Comparison of ENCODE assay signal across 18 cellular contexts in the genomic region with DNA sequence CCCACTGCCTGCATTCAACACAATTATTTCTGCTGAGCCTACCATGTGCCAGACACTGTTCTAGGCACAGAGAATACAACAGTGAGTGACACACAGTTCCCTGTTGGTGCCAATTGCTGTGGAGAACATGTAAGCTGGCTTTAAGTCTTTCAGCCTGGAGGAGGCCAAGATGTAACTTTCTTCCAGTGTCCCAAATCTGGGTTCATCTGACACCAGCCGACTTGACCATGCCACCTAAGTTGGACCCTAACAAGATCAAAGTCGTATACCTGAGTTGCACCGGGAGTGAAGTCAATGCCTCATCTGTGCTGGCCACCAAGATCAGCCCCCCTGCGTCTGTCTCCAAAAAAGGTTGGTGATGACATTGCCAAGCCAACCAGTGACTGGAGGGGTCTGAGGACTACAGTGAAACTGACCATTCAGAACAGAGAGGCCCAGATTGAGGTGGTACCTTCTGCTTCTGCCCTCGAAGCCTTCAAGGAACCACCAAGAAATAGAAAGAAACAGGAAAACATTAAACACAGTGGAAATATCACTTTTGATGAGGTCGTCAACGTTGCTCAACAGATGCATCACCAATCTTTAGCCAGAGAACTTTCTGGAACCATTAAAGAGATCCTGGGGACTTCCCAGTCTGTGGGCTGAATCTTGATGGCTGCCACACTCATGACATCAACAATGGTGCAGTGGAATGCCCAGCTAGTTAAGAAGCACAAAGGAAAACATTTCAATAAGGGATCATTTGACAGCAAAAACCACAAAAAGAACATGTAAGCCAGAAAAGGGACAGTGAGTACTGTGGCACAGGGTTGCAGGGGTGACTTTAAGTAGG. TPM values are rescaled to one million over a fixed set of nuclear protein-coding genes. Genes with fewer than 3 reads are reported as not detected.
DNase-seq lines count a peak whose midpoint lies in the region; TF ChIP-seq lines count a peak whose summit lies in the region.
"Had no signal": no experiment of that assay in that cellular context is flagged by ENCODE, and none has a peak within 500 bp of the region (broad histone marks: within the 10 kb centered on the region; RNA-seq: fewer than 3 reads in every experiment).

No MANE protein-coding gene starts in this region.

- 77 to 84% methylated on average over 7 of the region's 7 CpGs for WGBS in sigmoid colon, 2 donors

- no peak for TF ChIP-seq EP300 in sigmoid colon (IDR thresholded peaks at IDR 0.05)

- peaks cover 5% of the 10 kb centered on the region for H3F3A ChIP-seq in neural progenitor cell (ENCODE audit: low read depth)

- peaks cover 90% of the 10 kb centered on the region for H3K4me1 Mint-ChIP-seq in activated T-cell treated with anti-CD3 and anti-CD28 coated beads, Interleukin-2, amount 50 U/mL, for 24 hours (ENCODE audit: low read depth)
- H3K4me1 Mint-ChIP-seq in activated CD4-positive, alpha-beta T cell treated with anti-CD3 and anti-CD28 coated beads, Interleukin-2, amount 10 ng/mL, durations not matched to agents 24 days and 14 days, result peaks cover 79% of the 10 kb centered on the region
- no peaks in the 10 kb centered on the region for H3K4me1 Mint-ChIP-seq in neural progenitor cell

- H3K27me3 ChIP-seq in sigmoid colon (peaks cover 0 to 13% (median 5%) of the 10 kb centered on the region in 3 donors), neural progenitor cell (peaks cover 40% of the 10 kb centered on the region)
- H3K27me3 ChIP-seq: colonic mucosa had no signal

- no peaks in the 10 kb centered on the region for H3K27me3 Mint-ChIP-seq in activated T-cell treated with anti-CD3 and anti-CD28 coated beads, Interleukin-2, amount 50 U/mL, for 24 hours
- no peaks in the 10 kb centered on the region for H3K27me3 Mint-ChIP-seq in activated CD4-positive, alpha-beta T cell treated with anti-CD3 and anti-CD28 coated beads, Interleukin-2, amount 10 ng/mL, durations not matched to agents 24 days and 14 days
- H3K27me3 Mint-ChIP-seq in neural progenitor cell (ENCODE audit: insufficient read depth, low read depth), result peaks cover 27% of the 10 kb centered on the region
- H3K27me3 Mint-ChIP-seq: memory B cell had no signal

- no peaks in the 10 kb centered on the region for H3K79me2 ChIP-seq in neural progenitor cell (ENCODE audit: low read depth)
- H3K79me2 ChIP-seq: parathyroid adenoma had no signal

- H3K27ac ChIP-seq in coronary artery (no peak overlapping the region), sigmoid colon (no peak overlapping the region), neural progenitor cell (no peak overlapping the region)
- H3K27ac ChIP-seq: colonic mucosa, parathyroid adenoma had no signal

- H2AFZ ChIP-seq in neural progenitor cell (replicated peaks), result no peak overlapping the region
- H2AFZ ChIP-seq: parathyroid adenoma had no signal

- no peaks in the 10 kb centered on the region for H4K20me1 ChIP-seq in neural progenitor cell (ENCODE audit: low read depth)

- no peaks in the 10 kb centered on the region for H3K36me3 ChIP-seq in sigmoid colon
- H3K36me3 ChIP-seq in neural progenitor cell, result no peaks in the 10 kb centered on the region
- H3K36me3 ChIP-seq: colonic mucosa had no signal

- H3K27ac Mint-ChIP-seq in activated T-cell treated with anti-CD3 and anti-CD28 coated beads, Interleukin-2, amount 50 U/mL, for 24 hours, result peak overlapping the region; percentile 96
- H3K27ac Mint-ChIP-seq in activated CD4-positive, alpha-beta T cell treated with anti-CD3 and anti-CD28 coated beads, Interleukin-2, amount 10 ng/mL, durations not matched to agents 24 days and 14 days, result peak overlapping the region; percentile 86
- H3K27ac Mint-ChIP-seq in neural progenitor cell, result no peak overlapping the region
- H3K27ac Mint-ChIP-seq: activated B cell treated with CpG ODN at 0.5 μM for 24 hours, memory B cell, type B pancreatic cell had no signal

- H3K36me3 Mint-ChIP-seq in activated T-cell treated with anti-CD3 and anti-CD28 coated beads, Interleukin-2, amount 50 U/mL, for 24 hours (ENCODE audit: low read depth), result peaks cover 58% of the 10 kb centered on the region
- H3K36me3 Mint-ChIP-seq in activated CD4-positive, alpha-beta T cell treated with anti-CD3 and anti-CD28 coated beads, Interleukin-2, amount 10 ng/mL, durations not matched to agents 24 days and 14 days (ENCODE audit: low read depth), result peaks cover 45% of the 10 kb centered on the region
- no peaks in the 10 kb centered on the region for H3K36me3 Mint-ChIP-seq in neural progenitor cell
- H3K36me3 Mint-ChIP-seq: memory B cell, type B pancreatic cell had no signal

- H3K9me3 Mint-ChIP-seq in activated T-cell treated with anti-CD3 and anti-CD28 coated beads, Interleukin-2, amount 50 U/mL, for 24 hours, result no peaks in the 10 kb centered on the region
- no peaks in the 10 kb centered on the region for H3K9me3 Mint-ChIP-seq in activated CD4-positive, alpha-beta T cell treated with anti-CD3 and anti-CD28 coated beads, Interleukin-2, amount 10 ng/mL, durations not matched to agents 24 days and 14 days
- H3K9me3 Mint-ChIP-seq in neural progenitor cell, result no peaks in the 10 kb centered on the region
- H3K9me3 Mint-ChIP-seq: activated B cell treated with CpG ODN at 0.5 μM for 24 hours, IgD-negative memory B cell, memory B cell had no signal

- TF ChIP-seq POLR2A in sigmoid colon (IDR thresholded peaks at IDR 0.05), result no peak

- H3K9me3 ChIP-seq in sigmoid colon (no peaks in the 10 kb centered on the region), neural progenitor cell (ENCODE audit: low read depth) (no peaks in the 10 kb centered on the region)
- H3K9me3 ChIP-seq: colonic mucosa, SK-N-SH had no signal

- no peak overlapping the region for H3K9ac ChIP-seq in neural progenitor cell
- H3K9ac ChIP-seq: parathyroid adenoma, SK-N-SH had no signal

- intact Hi-C loops in activated CD4-positive, alpha-beta T cell treated with anti-CD3 and anti-CD28 coated beads, Interleukin-2, amount 10 ng/mL, durations not matched to agents 24 days and 14 days (cut with micrococcal nuclease), result no loop called here
- intact Hi-C loops in sigmoid colon (cut with DNase I), result no loop called here

- H3K4me1 ChIP-seq in sigmoid colon, result peaks cover 0 to 3% (median 2%) of the 10 kb centered on the region in 4 donors
- H3K4me1 ChIP-seq in neural progenitor cell, result no peaks in the 10 kb centered on the region
- H3K4me1 ChIP-seq: colonic mucosa, parathyroid adenoma had no signal

- H3K4me3 ChIP-seq in coronary artery (no peak overlapping the region), sigmoid colon (no peak overlapping the region), neural progenitor cell (no peak overlapping the region)
- H3K4me3 ChIP-seq: colonic mucosa had no signal

- peak overlapping the region; percentile 25 for H3K4me3 Mint-ChIP-seq in activated T-cell treated with anti-CD3 and anti-CD28 coated beads, Interleukin-2, amount 50 U/mL, for 24 hours
- H3K4me3 Mint-ChIP-seq in activated CD4-positive, alpha-beta T cell treated with anti-CD3 and anti-CD28 coated beads, Interleukin-2, amount 10 ng/mL, durations not matched to agents 24 days and 14 days, result peak overlapping the region; percentile 53
- no peak overlapping the region for H3K4me3 Mint-ChIP-seq in neural progenitor cell
- H3K4me3 Mint-ChIP-seq: activated B cell treated with CpG ODN at 0.5 μM for 24 hours, IgD-negative memory B cell, memory B cell, type B pancreatic cell had no signal

- no peak overlapping the region for H3K4me2 ChIP-seq in neural progenitor cell
- H3K4me2 ChIP-seq: SK-N-SH had no signal

- DNase-seq in activated T-cell treated with anti-CD3 and anti-CD28 coated beads, Interleukin-2, amount 50 U/mL, for 24 hours, result peak; percentile 29
- DNase-seq in activated T-cell treated with anti-CD3 and anti-CD28 coated beads for 4 hours, result no peak
- no peak for DNase-seq in activated CD4-positive, alpha-beta T cell treated with anti-CD3 and anti-CD28 coated beads, Interleukin-2, amount 10 ng/mL, durations not matched to agents 24 days and 14 days
- DNase-seq in coronary artery (ENCODE audit: low spot score), result peak; percentile 68
- peak; percentile 33 for DNase-seq in sigmoid colon
- no peak for DNase-seq in neural progenitor cell (ENCODE audit: low spot score)
- DNase-seq in mucosa of gallbladder (ENCODE audit: low spot score), result no peak
- no peak for DNase-seq in effector CD8-positive, alpha-beta T cell (lab: John Stamatoyannopoulos, UW)
- DNase-seq: activated B cell treated with CpG ODN at 0.5 μM for 24 hours, colonic mucosa, DMS 273 treated with DMSO at 0.1 percent for 48 hours, NCI-H1092 treated with DMSO at 0.1 percent for 48 hours, NCI-H446 treated with DMSO at 0.1 percent for 48 hours, SK-N-SH had no signal

- no peak for TF ChIP-seq CTCF in coronary artery (IDR thresholded peaks at IDR 0.05)
- no peak for TF ChIP-seq CTCF in sigmoid colon (IDR thresholded peaks at IDR 0.05)
- no peak for TF ChIP-seq CTCF in neural progenitor cell (IDR thresholded peaks at IDR 0.05)

RNA-seq across cellular contexts. Expression of a gene that starts 6.3 kb away (rescaled TPM):
- 56.3 and 59.6 TPM in 2 replicates for total RNA-seq in activated CD4-positive, alpha-beta T cell treated with anti-CD3 and anti-CD28 coated beads, Interleukin-2, amount 10 ng/mL, durations not matched to agents 24 days and 14 days
- total RNA-seq in sigmoid colon (1 to 10 TPM in 1 of 4 donors, under 1 TPM in 3; 0.16 to 3.6 (median 0.65) TPM), neural progenitor cell (ENCODE audit: low replicate concordance) (1.7 and 2.0 TPM in 2 replicates), mucosa of gallbladder (0.52 TPM)
- polyA plus RNA-seq in sigmoid colon, result 10 to 100 TPM; 16.8 to 46.4 (median 25.4) TPM

RNA-seq across cellular contexts. Expression of a gene that starts 30.9 kb away (rescaled TPM):
- total RNA-seq in activated CD4-positive, alpha-beta T cell treated with anti-CD3 and anti-CD28 coated beads, Interleukin-2, amount 10 ng/mL, durations not matched to agents 24 days and 14 days, result 2,196 and 2,218 TPM in 2 replicates
- total RNA-seq in sigmoid colon, result 1,000 to 10,000 TPM; 1,887 to 2,459 (median 2,033) TPM
- polyA plus RNA-seq in sigmoid colon, result 1,000 to 10,000 TPM; 3,723 to 4,314 (median 4,173) TPM
- 1,687 and 2,248 TPM in 2 replicates for total RNA-seq in neural progenitor cell (ENCODE audit: low replicate concordance)
- total RNA-seq in mucosa of gallbladder, result 999 TPM

Comparison
In these comparisons a context has a peak if more than half of its experiments do, and no peak if none do; other contexts are left out.
1. DNase-seq: peak in activated T-cell treated with anti-CD3 and anti-CD28 coated beads, Interleukin-2, amount 50 U/mL, for 24 hours (single experiment), coronary artery (single experiment) and sigmoid colon (single experiment); none in activated T-cell treated with anti-CD3 and anti-CD28 coated beads for 4 hours (single experiment), activated CD4-positive, alpha-beta T cell treated with anti-CD3 and anti-CD28 coated beads, Interleukin-2, amount 10 ng/mL, durations not matched to agents 24 days and 14 days (single experiment), neural progenitor cell (single experiment), mucosa of gallbladder (single experiment) and effector CD8-positive, alpha-beta T cell (single experiment).
2. RNA of a gene that starts 6.3 kb away (total RNA-seq): 56.3 to 59.6 TPM in activated CD4-positive, alpha-beta T cell treated with anti-CD3 and anti-CD28 coated beads, Interleukin-2, amount 10 ng/mL, durations not matched to agents 24 days and 14 days; 1.7 to 2.0 TPM in neural progenitor cell, 0.16 to 3.6 TPM in sigmoid colon and 0.52 TPM in mucosa of gallbladder (single experiment); every median in the first group is over 10 times any median in the second.